11 cellular contexts compared by ENCODE assay signal in genomic region chr12:57834086-57834876, GRCh38. TPM values are rescaled to one million over a fixed set of nuclear protein-coding genes. Genes with fewer than 3 reads are reported as not detected.
DNase-seq lines count a peak whose midpoint lies in the region; ATAC-seq and TF ChIP-seq lines count a peak whose summit lies in the region.
"Had no signal": no experiment of that assay in that cellular context is flagged by ENCODE, and none has a peak within 500 bp of the region (broad histone marks: within the 10 kb centered on the region; RNA-seq: fewer than 3 reads in every experiment).

No MANE protein-coding gene starts in this region.

- POLR2A ChIA-PET in MCF 10A (lab: Yijun Ruan, JAX): interaction anchor here (1.3 kb wide), 1 partner anchor 63 kb away, joined by 5 read pairs; no protein-coding TSS in a partner anchor
- POLR2A ChIA-PET in OCI-LY7 (lab: Charles Lee): interaction anchor here (0.8 to 3.1 kb wide), 7 partner anchors 8 to 69 kb away, joined by 3 to 15 read pairs (median 5); partner anchors contain the start of gene CTDSP2

- H3K9me3 ChIP-seq in breast epithelium (no peaks in the 10 kb centered on the region), OCI-LY7 (ENCODE audit: low read length) (no peaks in the 10 kb centered on the region), right cardiac atrium (ENCODE audit: control insufficient read depth, low read length) (no peaks in the 10 kb centered on the region), tibial artery (no peaks in the 10 kb centered on the region)
- H3K9me3 ChIP-seq: HAP-1 had no signal

- H3K27ac Mint-ChIP-seq in MCF 10A (ENCODE audit: low read depth, unreplicated experiment): no peak overlapping the region

- H3K27me3 ChIP-seq in breast epithelium (no peaks in the 10 kb centered on the region), right cardiac atrium (ENCODE audit: control insufficient read depth, insufficient read depth) (no peaks in the 10 kb centered on the region), tibial artery (no peaks in the 10 kb centered on the region)

- H3K9me3 Mint-ChIP-seq in MCF 10A (ENCODE audit: unreplicated experiment): no peaks in the 10 kb centered on the region

- H3K4me1 Mint-ChIP-seq in MCF 10A (ENCODE audit: insufficient read depth, unreplicated experiment): peaks cover 31% of the 10 kb centered on the region

- TF ChIP-seq CTCF in breast epithelium (IDR thresholded peaks at IDR 0.05): no peak
- TF ChIP-seq CTCF in MCF 10A (IDR thresholded peaks at IDR 0.05; ENCODE audit: unreplicated experiment): no peak
- no peak for TF ChIP-seq CTCF in OCI-LY7 (conservative IDR thresholded peaks at IDR 0.05; ENCODE audit: low read length)
- no peak for TF ChIP-seq CTCF in tibial artery (IDR thresholded peaks at IDR 0.05)

- H3K9me2 ChIP-seq in OCI-LY7 (ENCODE audit: insufficient read depth, low read length): no peaks in the 10 kb centered on the region

- H3K4me3 ChIP-seq in breast epithelium (peak overlapping the region in 1 of 3 donors; percentile 20), OCI-LY7 (ENCODE audit: low read depth, low read length, poor library complexity, severe bottlenecking) (peak overlapping the region; percentile 18), right cardiac atrium (ENCODE audit: low read length) (no peak overlapping the region), tibial artery (peak overlapping the region; percentile 6 to 22)
- H3K4me3 ChIP-seq: HAP-1 had no signal

- peaks cover 23% of the 10 kb centered on the region for H3K36me3 Mint-ChIP-seq in MCF 10A (ENCODE audit: insufficient read depth, unreplicated experiment)

- H3K4me3 Mint-ChIP-seq in MCF 10A (ENCODE audit: unreplicated experiment): no peak overlapping the region

- no TSS peak for BruUV-seq in MCF 10A (replicated peaks; lab: Mats Ljungman, UMichigan)
- BruUV-seq in OCI-LY7 (replicated peaks; lab: Mats Ljungman, UMichigan): no TSS peak

- no peak overlapping the region for H2AFZ ChIP-seq in OCI-LY7 (ENCODE audit: low read length)

- no peaks in the 10 kb centered on the region for H3K27me3 Mint-ChIP-seq in MCF 10A (ENCODE audit: insufficient read depth, unreplicated experiment)

- peaks cover 83% of the 10 kb centered on the region for H3K79me2 ChIP-seq in OCI-LY7 (ENCODE audit: insufficient read depth, low read depth, low read length)

- no peak for ATAC-seq in right cardiac atrium

- DNase-seq in breast epithelium (ENCODE audit: low spot score in 2 of 2) (no peak), MCF 10A (ENCODE audit: unreplicated experiment) (no peak), OCI-LY7 (ENCODE audit: low spot score) (peak; percentile 77), right cardiac atrium (no peak), tibial artery (no peak), NCI-H1105 (lab: John Stamatoyannopoulos, UW) (no peak), SW 1271 (lab: John Stamatoyannopoulos, UW) (no peak), AG08396 (ENCODE audit: low spot score) (no peak)
- DNase-seq: activated CD4-positive, alpha-beta T cell treated with anti-CD3 and anti-CD28 coated beads, Interleukin-2, amount 50 U/mL, for 4 hours; cerebellar nuclear complex had no signal

- H3K4me2 ChIP-seq in OCI-LY7 (ENCODE audit: low read length): peak overlapping the region; percentile 89

- 34% methylated on average over 1 of the region's 1 CpG for WGBS in right cardiac atrium

- intact Hi-C loops in breast epithelium (cut with DNase I; ENCODE audit: low total_unique reads) (no loop called here), MCF 10A (cut with micrococcal nuclease) (no loop called here), OCI-LY7 (cut with micrococcal nuclease; ENCODE audit: unreplicated experiment) (no loop called here), right cardiac atrium (cut with DNase I) (loop anchor here in 1 of 4 donors (5.0 kb wide), 1 partner anchor 63 kb away; no protein-coding TSS in a partner anchor), tibial artery (cut with DNase I; ENCODE audit: low total_unique reads) (no loop called here)

- H4K20me1 ChIP-seq in OCI-LY7 (ENCODE audit: insufficient read depth, low read length): peaks cover 31% of the 10 kb centered on the region

- H3K4me1 ChIP-seq in breast epithelium (peaks cover 18 to 60% of the 10 kb centered on the region in 2 donors), OCI-LY7 (ENCODE audit: insufficient read depth, low read length, poor library complexity, severe bottlenecking) (peaks cover 80% of the 10 kb centered on the region), right cardiac atrium (ENCODE audit: control insufficient read depth, insufficient read depth, low read length) (peaks cover 70% of the 10 kb centered on the region), tibial artery (peaks cover 16 to 100% (median 97%) of the 10 kb centered on the region in 4 donors)

- H3K36me3 ChIP-seq in breast epithelium (no peaks in the 10 kb centered on the region), OCI-LY7 (ENCODE audit: insufficient read depth, low read length) (peaks cover 2% of the 10 kb centered on the region), tibial artery (peaks cover 1 to 7% (median 1%) of the 10 kb centered on the region in 3 donors)

- H3K27ac ChIP-seq in breast epithelium: peak overlapping the region; percentile 57 to 68
- H3K27ac ChIP-seq in OCI-LY7 (ENCODE audit: low read depth, low read length, poor library complexity, severe bottlenecking): peak overlapping the region; percentile 8
- H3K27ac ChIP-seq in right cardiac atrium (ENCODE audit: low read length): peak overlapping the region; percentile 25
- peak overlapping the region; percentile 61 to 100 for H3K27ac ChIP-seq in tibial artery

- CTCF ChIA-PET in MCF 10A (lab: Yijun Ruan, JAX) (interaction anchor here (0.7 to 6.8 kb wide), 5 partner anchors 31 to 305 kb away, joined by 4 to 138 read pairs (median 12); no protein-coding TSS in a partner anchor), OCI-LY7 (lab: Charles Lee; ENCODE audit: unreplicated experiment) (interaction anchor here (0.6 to 3.0 kb wide), 4 partner anchors 9 to 61 kb away, joined by 3 to 23 read pairs (median 10); no protein-coding TSS in a partner anchor)

- no peak for TF ChIP-seq POLR2A in breast epithelium (IDR thresholded peaks at IDR 0.05)

RNA-seq across cellular contexts. Expression of gene CTDSP2, which starts 12.2 kb away (rescaled TPM):
- total RNA-seq in breast epithelium (100 to 1,000 TPM; 144 to 175 (median 167) TPM), MCF 10A (2022) (73.4 and 76.5 TPM in 2 replicates), OCI-LY7 (2022) (118 and 145 TPM in 2 replicates), right cardiac atrium (100 to 1,000 TPM in 2 of 4 donors, 10 to 100 TPM in 2; 94.3 to 116 (median 103) TPM)
- total RNA-seq in OCI-LY7 (2014; rRNA removed; shearing (Covaris generic)): 38.8 and 44.2 TPM in 2 replicates
- 41.7 TPM for polyA plus RNA-seq in right cardiac atrium

RNA-seq across cellular contexts. Expression of gene AVIL, which starts 15.7 kb away (rescaled TPM):
- total RNA-seq in breast epithelium (10 to 100 TPM in 1 of 3 donors, 1 to 10 TPM in 2; 3.8 to 17.7 (median 8.8) TPM), MCF 10A (2022) (1.7 and 1.9 TPM in 2 replicates), OCI-LY7 (2022) (1.6 and 2.6 TPM in 2 replicates), right cardiac atrium (1 to 10 TPM; 2.6 to 4.1 (median 3.2) TPM)
- total RNA-seq in OCI-LY7 (2014; rRNA removed; shearing (Covaris generic)): 0.23 and 1.2 TPM in 2 replicates
- 3.2 TPM for polyA plus RNA-seq in right cardiac atrium

RNA-seq across cellular contexts. Expression of gene TSFM, which starts 51.7 kb away (rescaled TPM):
- 10 to 100 TPM; 17.9 to 30.8 (median 27.2) TPM for total RNA-seq in breast epithelium
- total RNA-seq in MCF 10A (2022): 28.4 and 32.6 TPM in 2 replicates
- total RNA-seq in OCI-LY7 (2014; rRNA removed; shearing (Covaris generic)): 35.2 and 49.8 TPM in 2 replicates
- 38.5 and 49.8 TPM in 2 replicates for total RNA-seq in OCI-LY7 (2022)
- total RNA-seq in right cardiac atrium: 10 to 100 TPM; 28.9 to 36.1 (median 33.0) TPM
- polyA plus RNA-seq in right cardiac atrium: 50.7 TPM

Comparison
In these comparisons a context has a peak if more than half of its experiments do, and no peak if none do; other contexts are left out.
1. H3K27ac ChIP-seq: peak in every context shown above with its lines; median percentile 80 in tibial artery; 62 in breast epithelium; 25 in right cardiac atrium; 8 in OCI-LY7.